Comparison of ENCODE assay signal across 9 cellular contexts in genomic region chr11:66546966-66547661, GRCh38. TPM values are rescaled to one million over a fixed set of nuclear protein-coding genes. Genes with fewer than 3 reads are reported as not detected.
DNase-seq lines count a peak whose midpoint lies in the region; ATAC-seq and TF ChIP-seq lines count a peak whose summit lies in the region.
"Had no signal": no experiment of that assay in that cellular context is flagged by ENCODE, and none has a peak within 500 bp of the region (broad histone marks: within the 10 kb centered on the region; RNA-seq: fewer than 3 reads in every experiment).

No MANE protein-coding gene starts in this region.

- H3K4me1 ChIP-seq in CD8-positive, alpha-beta memory T cell (ENCODE audit: insufficient read depth, low read length) = peaks cover 32% of the 10 kb centered on the region
- H3K4me1 ChIP-seq in HUES6 (ENCODE audit: control insufficient read depth, insufficient read depth, low read length) = peaks cover 33% of the 10 kb centered on the region
- no peaks in the 10 kb centered on the region for H3K4me1 ChIP-seq in breast epithelium

- no peaks in the 10 kb centered on the region for H3K36me3 ChIP-seq in CD8-positive, alpha-beta memory T cell (ENCODE audit: insufficient read depth, low read length)
- H3K36me3 ChIP-seq in HUES6 (ENCODE audit: control insufficient read depth, insufficient read depth, low read length) (peaks cover 13% of the 10 kb centered on the region), breast epithelium (no peaks in the 10 kb centered on the region)

- no peak for DNase-seq in CD8-positive, alpha-beta memory T cell
- no peak for DNase-seq in breast epithelium (ENCODE audit: low spot score in 2 of 2)
- no peak for DNase-seq in neural crest cell (ENCODE audit: low read depth, low spot score)
- no peak for DNase-seq in RKO (ENCODE audit: low spot score)
- no peak for DNase-seq in UCSD-AML1 (lab: John Stamatoyannopoulos, UW; ENCODE audit: unreplicated experiment)

- CTCF ChIA-PET in CD8-positive, alpha-beta memory T cell (lab: Charles Lee) = interaction anchor here (1.4 to 2.4 kb wide), 5 partner anchors 21 to 132 kb away, joined by 3 to 11 read pairs (median 5); partner anchors contain the start of genes CTSF and RBM4B

- H3K9me3 Mint-ChIP-seq in CD8-positive, alpha-beta memory T cell = no peaks in the 10 kb centered on the region
- no peaks in the 10 kb centered on the region for H3K9me3 Mint-ChIP-seq in neural crest cell

- peak overlapping the region; percentile 86 to 95 (median 92) for H3K4me3 Mint-ChIP-seq in CD8-positive, alpha-beta memory T cell
- H3K4me3 Mint-ChIP-seq in neural crest cell = peak overlapping the region; percentile 87

- peaks cover 30 to 41% (median 38%) of the 10 kb centered on the region in 3 donors for H3K4me1 Mint-ChIP-seq in CD8-positive, alpha-beta memory T cell
- H3K4me1 Mint-ChIP-seq in neural crest cell = peaks cover 25% of the 10 kb centered on the region

- intact Hi-C loops in breast epithelium (cut with DNase I; ENCODE audit: low total_unique reads) = no loop called here

- H3K4me3 ChIP-seq in CD8-positive, alpha-beta memory T cell (ENCODE audit: low read length) = no peak overlapping the region
- H3K4me3 ChIP-seq in HUES6 (ENCODE audit: low read depth, low read length) (peak overlapping the region; percentile 85), breast epithelium (peak overlapping the region; percentile 76 to 92 (median 79))

- H3K27me3 ChIP-seq in CD8-positive, alpha-beta memory T cell (ENCODE audit: insufficient read depth, low read length, poor library complexity, severe bottlenecking) = no peaks in the 10 kb centered on the region
- H3K27me3 ChIP-seq in HUES6 (ENCODE audit: control insufficient read depth, insufficient read depth, low read length) (no peaks in the 10 kb centered on the region), breast epithelium (no peaks in the 10 kb centered on the region)

- TF ChIP-seq CTCF in breast epithelium (IDR thresholded peaks at IDR 0.05) (no peak), neural crest cell (conservative IDR thresholded peaks at IDR 0.05) (no peak)

- peak overlapping the region in 4 of 8 donors; percentile 4 to 94 (median 88) for H3K27ac Mint-ChIP-seq in CD8-positive, alpha-beta memory T cell
- H3K27ac Mint-ChIP-seq in neural crest cell (ENCODE audit: unreplicated experiment) = no peak overlapping the region

- peaks cover 0 to 26% (median 5%) of the 10 kb centered on the region in 3 donors for H3K36me3 Mint-ChIP-seq in CD8-positive, alpha-beta memory T cell
- no peaks in the 10 kb centered on the region for H3K36me3 Mint-ChIP-seq in neural crest cell (ENCODE audit: low read depth)

- no peaks in the 10 kb centered on the region for H3K9me3 ChIP-seq in CD8-positive, alpha-beta memory T cell (ENCODE audit: low read length)
- H3K9me3 ChIP-seq in HUES6 (ENCODE audit: control insufficient read depth, insufficient read depth, low read depth, low read length) = no peaks in the 10 kb centered on the region
- H3K9me3 ChIP-seq in breast epithelium = no peaks in the 10 kb centered on the region

- no peak for ATAC-seq in GM18505 (IDR thresholded peaks at IDR 0.05; ENCODE audit: unreplicated experiment)
- no peak for ATAC-seq in GM19035 (IDR thresholded peaks at IDR 0.05; ENCODE audit: unreplicated experiment)

- no peak overlapping the region for H3K27ac ChIP-seq in CD8-positive, alpha-beta memory T cell (ENCODE audit: low read depth, low read length)
- H3K27ac ChIP-seq in HUES6 (ENCODE audit: low read depth, low read length) = no peak overlapping the region
- H3K27ac ChIP-seq in breast epithelium = peak overlapping the region in 1 of 2 donors; percentile 44

- POLR2A ChIA-PET in CD8-positive, alpha-beta memory T cell (lab: Charles Lee) = interaction anchor here (0.5 to 2.2 kb wide), 6 partner anchors 21 to 1425 kb away, joined by 3 to 17 read pairs (median 9); partner anchors contain the start of genes CTSF, DPP3, FAU and RBM14

- TF ChIP-seq POLR2A in breast epithelium (IDR thresholded peaks at IDR 0.05) (no peak), GM18505 (IDR thresholded peaks at IDR 0.05; ENCODE audit: borderline replicate concordance, extremely low read depth, insufficient read depth, insufficient read length) (no peak)

- peaks cover 0 to 6% of the 10 kb centered on the region in 2 donors for H3K27me3 Mint-ChIP-seq in CD8-positive, alpha-beta memory T cell
- peaks cover 20% of the 10 kb centered on the region for H3K27me3 Mint-ChIP-seq in neural crest cell (ENCODE audit: low read depth)

- no peak overlapping the region for H3K9ac ChIP-seq in HUES6 (ENCODE audit: low read length)

RNA-seq across cellular contexts. Expression of gene ACTN3, which starts 0.4 kb away (rescaled TPM):
- under 1 TPM; 0.31 to 0.33 TPM for total RNA-seq in CD8-positive, alpha-beta memory T cell
- polyA plus RNA-seq in CD8-positive, alpha-beta memory T cell = not detected
- under 1 TPM in 2 of 3 donors, not detected in 1; under 0.01 to 0.16 TPM for total RNA-seq in breast epithelium
- 0.16 and 0.35 TPM in 2 replicates for total RNA-seq in neural crest cell
- total RNA-seq: M059J had no signal

RNA-seq across cellular contexts. Expression of gene ZDHHC24, which starts 1.3 kb away (rescaled TPM):
- 10 to 100 TPM; 16.6 to 17.1 TPM for total RNA-seq in CD8-positive, alpha-beta memory T cell
- 21.5 TPM for polyA plus RNA-seq in CD8-positive, alpha-beta memory T cell
- total RNA-seq in breast epithelium (10 to 100 TPM; 12.9 to 20.0 (median 14.1) TPM), neural crest cell (7.3 and 7.7 TPM in 2 replicates)

RNA-seq across cellular contexts. Expression of gene CTSF, which starts 21.3 kb away (rescaled TPM):
- total RNA-seq in CD8-positive, alpha-beta memory T cell = 1 to 10 TPM; 5.6 to 6.0 TPM
- 20.6 TPM for polyA plus RNA-seq in CD8-positive, alpha-beta memory T cell
- total RNA-seq in breast epithelium (100 to 1,000 TPM in 2 of 3 donors, 10 to 100 TPM in 1; 98.6 to 149 (median 116) TPM), neural crest cell (not detected in 2 replicates)

RNA-seq across cellular contexts. Expression of gene BBS1, which starts 36.7 kb away (rescaled TPM):
- 10 to 100 TPM; 17.7 to 21.2 TPM for total RNA-seq in CD8-positive, alpha-beta memory T cell
- polyA plus RNA-seq in CD8-positive, alpha-beta memory T cell = 15.6 TPM
- total RNA-seq in breast epithelium = 10 to 100 TPM; 51.5 to 79.5 (median 63.8) TPM
- 54.7 and 56.1 TPM in 2 replicates for total RNA-seq in neural crest cell

RNA-seq across cellular contexts. Expression of gene CCDC87, which starts 45.7 kb away (rescaled TPM):
- total RNA-seq in CD8-positive, alpha-beta memory T cell = under 1 TPM; 0.20 to 0.27 TPM
- polyA plus RNA-seq in CD8-positive, alpha-beta memory T cell = not detected
- total RNA-seq in breast epithelium (under 1 TPM in 1 of 3 donors, not detected in 2; 0.15 TPM), neural crest cell (0.93 and 1.1 TPM in 2 replicates)

Comparison
In these comparisons a context has a peak if more than half of its experiments do, and no peak if none do; other contexts are left out.
1. RNA of gene CTSF, which starts 21.3 kb away (total RNA-seq): 98.6 to 149 TPM in breast epithelium; 5.6 to 6.0 TPM in CD8-positive, alpha-beta memory T cell and not detected in neural crest cell; every median in the first group is over 10 times any median in the second.